ENCODE assay signal across 1 cellular context in genomic region chr17:45225051-45225700, GRCh38.
TF ChIP-seq lines count a peak whose summit lies in the region.

No MANE protein-coding gene starts in this region.

TF ChIP-seq in GM12878, 131 proteins besides CTCF, POLR2A, EP300 and RAD21:
- TF ChIP-seq, protein P1, sequence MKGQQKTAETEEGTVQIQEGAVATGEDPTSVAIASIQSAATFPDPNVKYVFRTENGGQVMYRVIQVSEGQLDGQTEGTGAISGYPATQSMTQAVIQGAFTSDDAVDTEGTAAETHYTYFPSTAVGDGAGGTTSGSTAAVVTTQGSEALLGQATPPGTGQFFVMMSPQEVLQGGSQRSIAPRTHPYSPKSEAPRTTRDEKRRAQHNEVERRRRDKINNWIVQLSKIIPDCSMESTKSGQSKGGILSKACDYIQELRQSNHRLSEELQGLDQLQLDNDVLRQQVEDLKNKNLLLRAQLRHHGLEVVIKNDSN (IDR thresholded peaks at IDR 0.05; ENCODE audit: borderline replicate concordance, extremely low read length, insufficient read depth, low read depth, low read length), result no peak
- TF ChIP-seq POLR2AphosphoS5 (IDR thresholded peaks at IDR 0.05; ENCODE audit: low read length) (peak; percentile 51; the same call in 1 of the 2 replicates), IKZF2 (IDR thresholded peaks at IDR 0.05) (peak in 1 of 2 experiments; percentile 10; a peak in 1 of 4 replicates), POLR2AphosphoS2 (IDR thresholded peaks at IDR 0.05; ENCODE audit: low read depth, low read length) (peak; percentile 8; the same call in 1 of the 2 replicates), KDM1A (IDR thresholded peaks at IDR 0.05; ENCODE audit: borderline replicate concordance) (no peak), WRNIP1 (IDR thresholded peaks at IDR 0.05; ENCODE audit: borderline replicate concordance, low read depth, low read length) (peak; percentile 31; the same call in 1 of the 2 replicates)
TF ChIP-seq in GM12878: peak in this region for 4.
